ENCODE assay signal across 8 cellular contexts in the genomic region with DNA sequence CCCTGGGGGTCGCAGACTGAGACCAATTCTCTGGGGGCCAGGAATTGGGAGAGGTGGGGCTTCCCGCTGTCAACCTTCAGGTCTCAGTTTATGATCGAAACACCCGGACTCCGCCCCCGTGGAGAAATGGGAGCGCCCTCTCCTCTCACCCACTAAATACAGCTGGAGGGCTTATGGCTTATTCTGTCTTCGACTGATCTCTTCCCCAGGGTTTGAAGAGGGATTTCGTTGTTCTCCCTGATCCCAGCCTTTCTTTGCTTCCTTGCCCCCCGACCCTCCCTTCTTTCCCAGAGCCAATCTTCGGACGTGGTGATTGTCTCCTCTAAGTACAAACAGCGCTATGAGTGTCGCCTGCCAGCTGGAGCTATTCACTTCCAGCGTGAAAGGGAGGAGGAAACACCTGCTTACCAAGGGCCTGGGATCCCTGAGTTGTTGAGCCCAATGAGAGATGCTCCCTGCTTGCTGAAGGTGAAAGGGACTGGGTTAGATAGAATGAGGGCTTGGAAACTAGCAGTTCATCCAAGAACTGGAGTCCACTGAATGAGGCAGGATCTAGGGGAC. TPM values are rescaled to one million over a fixed set of nuclear protein-coding genes. Genes with fewer than 3 reads are reported as not detected.
DNase-seq lines count a peak whose midpoint lies in the region; ATAC-seq and TF ChIP-seq lines count a peak whose summit lies in the region.

No MANE protein-coding gene starts in this region.

- H3K4me1 Mint-ChIP-seq in endothelial cell (ENCODE audit: unreplicated experiment) (no peaks in the 10 kb centered on the region), nephron progenitor cell (no peaks in the 10 kb centered on the region)

- peak; percentile 57 for DNase-seq in NCI-H510A treated with DMSO at 0.1 percent for 48 hours (lab: John Stamatoyannopoulos, UW)
- DNase-seq in NCI-H510A (lab: John Stamatoyannopoulos, UW), result no peak
- DNase-seq in NCI-H345 treated with DMSO at 0.1 percent for 48 hours (lab: John Stamatoyannopoulos, UW; ENCODE audit: unreplicated experiment), result peak; percentile 44
- DNase-seq in endothelial cell (ENCODE audit: low spot score), result peak; percentile 25
- DNase-seq in nephron progenitor cell, result peak; percentile 53
- DNase-seq in putamen (ENCODE audit: low spot score), result no peak
- no peak for DNase-seq in effector CD4-positive, alpha-beta T cell

- H3K36me3 Mint-ChIP-seq in endothelial cell (ENCODE audit: low read depth, unreplicated experiment) (peaks cover 29% of the 10 kb centered on the region), nephron progenitor cell (ENCODE audit: low read depth) (peaks cover 32% of the 10 kb centered on the region)

- peaks cover 2% of the 10 kb centered on the region for H3K27me3 Mint-ChIP-seq in endothelial cell (ENCODE audit: unreplicated experiment)
- peaks cover 29% of the 10 kb centered on the region for H3K27me3 Mint-ChIP-seq in nephron progenitor cell (ENCODE audit: low read depth, poor library complexity)

- H3K4me3 Mint-ChIP-seq in endothelial cell (ENCODE audit: unreplicated experiment) (no peak overlapping the region), nephron progenitor cell (no peak overlapping the region)

- no peak for ATAC-seq in HG02588 (IDR thresholded peaks at IDR 0.05; ENCODE audit: unreplicated experiment)

- TF ChIP-seq CTCF in endothelial cell (IDR thresholded peaks at IDR 0.05; ENCODE audit: unreplicated experiment), result no peak
- TF ChIP-seq CTCF in nephron progenitor cell (IDR thresholded peaks at IDR 0.05), result no peak

- H3K27ac Mint-ChIP-seq in endothelial cell (ENCODE audit: unreplicated experiment) (no peak overlapping the region), nephron progenitor cell (no peak overlapping the region)

- H3K9me3 Mint-ChIP-seq in endothelial cell (ENCODE audit: unreplicated experiment) (no peaks in the 10 kb centered on the region), nephron progenitor cell (peaks cover 25% of the 10 kb centered on the region)

RNA-seq across cellular contexts. Expression of gene OS9, which starts 0.6 kb away (rescaled TPM):
- 220 TPM for total RNA-seq in endothelial cell (ENCODE audit: unreplicated experiment)

RNA-seq across cellular contexts. Expression of gene AGAP2, which starts 44.0 kb away (rescaled TPM):
- 27.0 TPM for total RNA-seq in endothelial cell (ENCODE audit: unreplicated experiment)

RNA-seq across cellular contexts. Expression of gene TSPAN31, which starts 50.3 kb away (rescaled TPM):
- 21.8 TPM for total RNA-seq in endothelial cell (ENCODE audit: unreplicated experiment)

RNA-seq across cellular contexts. Expression of gene CDK4, which starts 57.6 kb away (rescaled TPM):
- total RNA-seq in endothelial cell (ENCODE audit: unreplicated experiment), result 120 TPM

Comparison
In these comparisons a context has a peak if more than half of its experiments do, and no peak if none do; other contexts are left out.
1. DNase-seq: peak in NCI-H510A treated with DMSO at 0.1 percent for 48 hours (single experiment), NCI-H345 treated with DMSO at 0.1 percent for 48 hours (single experiment), endothelial cell (single experiment) and nephron progenitor cell (single experiment); none in NCI-H510A (single experiment), putamen (single experiment) and effector CD4-positive, alpha-beta T cell (single experiment).